Comparison of ENCODE assay signal across 1 cellular context in the genomic region with DNA sequence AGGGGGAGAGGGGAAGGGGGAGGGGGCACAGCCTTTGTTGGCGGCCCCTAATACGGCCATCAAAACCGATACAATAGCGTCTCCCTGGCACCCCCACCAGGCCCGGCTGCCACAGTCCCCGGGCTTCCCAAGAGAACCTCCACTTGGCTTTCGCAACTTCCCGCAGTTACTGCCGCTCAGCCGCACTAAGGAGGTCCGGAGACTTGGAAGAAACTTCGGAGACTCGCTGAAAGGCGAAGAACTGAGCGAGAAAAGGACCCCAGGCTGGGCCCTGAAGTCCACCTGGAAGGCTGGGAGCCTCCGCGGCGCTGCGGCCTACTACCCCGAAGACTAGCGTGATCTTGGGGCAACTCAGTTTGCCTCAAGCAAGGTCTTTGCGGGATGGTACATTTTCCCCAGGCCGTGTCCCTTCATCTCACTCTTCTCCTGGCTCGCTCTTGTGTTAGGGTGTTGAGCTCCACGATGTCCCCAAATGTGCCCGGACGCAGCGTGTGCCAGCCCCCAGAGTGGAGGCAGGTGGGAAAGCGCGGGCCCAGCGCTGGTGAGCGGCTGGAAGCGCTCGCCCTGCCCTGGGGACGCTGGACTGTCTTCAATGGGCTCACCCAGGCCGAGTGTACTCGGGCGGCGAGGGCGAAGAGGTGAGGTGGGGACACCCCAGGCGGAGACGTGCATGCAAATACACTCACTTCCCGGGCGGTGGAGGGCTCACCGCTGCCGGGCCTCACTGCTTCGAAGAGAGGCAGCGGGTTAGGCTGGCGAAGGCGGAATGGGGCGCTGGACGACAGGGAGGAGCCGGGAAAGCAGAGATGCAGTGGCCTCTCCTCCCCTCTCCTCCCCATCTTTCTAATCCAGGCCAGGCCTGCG.
TF ChIP-seq lines count a peak whose summit lies in the region.

No MANE protein-coding gene starts in this region.

TF ChIP-seq in HCT116, 20 proteins besides CTCF, POLR2A, EP300 and RAD21 (continued from another document):
- TF ChIP-seq, protein P1, sequence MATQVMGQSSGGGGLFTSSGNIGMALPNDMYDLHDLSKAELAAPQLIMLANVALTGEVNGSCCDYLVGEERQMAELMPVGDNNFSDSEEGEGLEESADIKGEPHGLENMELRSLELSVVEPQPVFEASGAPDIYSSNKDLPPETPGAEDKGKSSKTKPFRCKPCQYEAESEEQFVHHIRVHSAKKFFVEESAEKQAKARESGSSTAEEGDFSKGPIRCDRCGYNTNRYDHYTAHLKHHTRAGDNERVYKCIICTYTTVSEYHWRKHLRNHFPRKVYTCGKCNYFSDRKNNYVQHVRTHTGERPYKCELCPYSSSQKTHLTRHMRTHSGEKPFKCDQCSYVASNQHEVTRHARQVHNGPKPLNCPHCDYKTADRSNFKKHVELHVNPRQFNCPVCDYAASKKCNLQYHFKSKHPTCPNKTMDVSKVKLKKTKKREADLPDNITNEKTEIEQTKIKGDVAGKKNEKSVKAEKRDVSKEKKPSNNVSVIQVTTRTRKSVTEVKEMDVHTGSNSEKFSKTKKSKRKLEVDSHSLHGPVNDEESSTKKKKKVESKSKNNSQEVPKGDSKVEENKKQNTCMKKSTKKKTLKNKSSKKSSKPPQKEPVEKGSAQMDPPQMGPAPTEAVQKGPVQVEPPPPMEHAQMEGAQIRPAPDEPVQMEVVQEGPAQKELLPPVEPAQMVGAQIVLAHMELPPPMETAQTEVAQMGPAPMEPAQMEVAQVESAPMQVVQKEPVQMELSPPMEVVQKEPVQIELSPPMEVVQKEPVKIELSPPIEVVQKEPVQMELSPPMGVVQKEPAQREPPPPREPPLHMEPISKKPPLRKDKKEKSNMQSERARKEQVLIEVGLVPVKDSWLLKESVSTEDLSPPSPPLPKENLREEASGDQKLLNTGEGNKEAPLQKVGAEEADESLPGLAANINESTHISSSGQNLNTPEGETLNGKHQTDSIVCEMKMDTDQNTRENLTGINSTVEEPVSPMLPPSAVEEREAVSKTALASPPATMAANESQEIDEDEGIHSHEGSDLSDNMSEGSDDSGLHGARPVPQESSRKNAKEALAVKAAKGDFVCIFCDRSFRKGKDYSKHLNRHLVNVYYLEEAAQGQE (IDR thresholded peaks at IDR 0.05; ENCODE audit: low read depth), result no peak
- TF ChIP-seq ELF1 (IDR thresholded peaks at IDR 0.05; ENCODE audit: borderline replicate concordance, low read depth) (no peak), SP1 (IDR thresholded peaks at IDR 0.05; ENCODE audit: low read depth) (no peak), EZH2 (IDR thresholded peaks at IDR 0.05) (no peak), TCF7L2 (IDR thresholded peaks at IDR 0.05; ENCODE audit: borderline replicate concordance, extremely low read depth, insufficient read depth, insufficient read length) (no peak), EZH2phosphoT487 (IDR thresholded peaks at IDR 0.05; ENCODE audit: borderline replicate concordance) (no peak), SIN3A (IDR thresholded peaks at IDR 0.05; ENCODE audit: low read depth) (no peak), CEBPB (IDR thresholded peaks at IDR 0.05; ENCODE audit: low read depth) (no peak), ZFX (IDR thresholded peaks at IDR 0.05) (no peak)
